In genomic region chr10:59283456-59284082, GRCh38 we compare ENCODE assay signal across 1 cellular context.
TF ChIP-seq lines count a peak whose summit lies in the region.

No MANE protein-coding gene starts in this region.

TF ChIP-seq in H1, 55 proteins besides CTCF, POLR2A, EP300 and RAD21 (continued from another document):
- no peak for TF ChIP-seq SAP30 (IDR thresholded peaks at IDR 0.05; ENCODE audit: insufficient read depth, insufficient replicate concordance, low read length)
TF ChIP-seq in H1: peak in this region for 1.
